Comparison of ENCODE assay signal across 8 cellular contexts in the genomic region with DNA sequence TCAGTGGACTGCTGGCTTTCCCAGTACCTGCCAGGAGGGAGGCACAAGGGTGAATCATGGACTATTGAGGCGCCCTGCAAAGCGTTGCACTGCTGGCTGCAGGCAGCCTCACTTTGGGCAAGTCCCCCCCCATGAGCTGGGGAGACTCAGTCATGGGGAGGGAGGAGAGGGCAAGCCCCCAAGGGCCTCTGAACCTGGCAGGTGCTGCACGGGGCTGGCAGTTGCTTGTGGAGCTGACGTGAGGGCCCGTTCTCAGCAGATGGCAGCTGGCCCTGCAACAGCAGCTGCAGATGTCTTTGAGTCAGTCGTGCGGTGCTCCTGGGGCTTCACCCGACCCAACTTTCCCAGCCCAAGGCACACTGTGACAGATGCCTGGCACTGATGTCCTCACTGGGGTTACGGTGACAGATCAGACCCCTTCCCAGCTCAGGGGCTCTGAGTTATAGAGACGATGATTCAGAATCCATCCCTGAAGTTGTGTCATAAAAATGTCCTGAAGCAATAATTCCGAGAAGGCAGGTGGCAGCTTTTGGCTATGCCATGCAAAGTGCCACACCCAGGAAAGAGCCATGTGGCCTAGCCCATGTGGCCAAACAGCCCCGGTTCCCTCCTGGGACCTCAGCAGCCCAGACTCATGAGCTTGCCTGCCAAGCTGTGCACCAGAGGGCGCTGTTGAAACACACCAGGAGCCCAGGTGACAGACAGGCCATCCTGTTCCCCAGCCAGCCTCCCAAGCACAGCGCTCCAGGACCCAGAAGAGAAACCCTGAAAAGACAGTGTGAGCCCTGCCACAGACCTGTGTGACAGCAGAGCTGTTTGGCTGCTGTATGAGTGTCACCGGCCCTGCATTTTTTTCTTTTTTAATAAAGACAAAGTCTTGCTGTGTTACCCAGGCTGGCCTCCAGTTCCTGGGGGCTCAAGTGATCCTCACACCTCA. TPM values are rescaled to one million over a fixed set of nuclear protein-coding genes. Genes with fewer than 3 reads are reported as not detected.
DNase-seq lines count a peak whose midpoint lies in the region; ATAC-seq, FAIRE-seq and TF ChIP-seq lines count a peak whose summit lies in the region.

No MANE protein-coding gene starts in this region.

- POLR2A ChIA-PET in HepG2 (lab: Yijun Ruan, JAX), result interaction anchor here (1.0 to 1.4 kb wide), 4 partner anchors 52 to 94 kb away, joined by 3 to 8 read pairs (median 4); a partner anchor contains a TSS

- intact Hi-C loops in HepG2 (cut with micrococcal nuclease; ENCODE audit: unreplicated experiment), result loop anchor here (1.0 kb wide), 2 partner anchors 50 to 96 kb away; no protein-coding TSS in a partner anchor

- TF ChIP-seq POLR2A in HepG2 (IDR thresholded peaks at IDR 0.05; ENCODE audit: insufficient read depth in 1 of 2, low read depth in 2 of 2, low read length in 2 of 2), result no peak

- no peak overlapping the region for H3K4me2 ChIP-seq in HepG2 (ENCODE audit: low read depth, low read length)

- FAIRE-seq in A204.1 (lab: Jason Lieb, UNC) (peak; percentile 37), GM18507 (lab: Jason Lieb, UNC) (peak; percentile 92), HepG2 (lab: Jason Lieb, UNC) (peak; percentile 66)

- peak; percentile 91 for TF ChIP-seq RAD21 in HepG2 (CRISPR knock-in tag; IDR thresholded peaks at IDR 0.05)

- no peaks in the 10 kb centered on the region for H3K27me3 ChIP-seq in HepG2 (ENCODE audit: control insufficient read depth in 1 of 2, insufficient read depth in 2 of 2, low read length in 2 of 2)

- H2AFZ ChIP-seq in HepG2 (ENCODE audit: low read length), result no peak overlapping the region

- peak; percentile 68 for ATAC-seq in HG03108 (IDR thresholded peaks at IDR 0.05; ENCODE audit: unreplicated experiment)
- ATAC-seq in HepG2, result peak; percentile 96

- CTCF ChIA-PET in HepG2 (lab: Yijun Ruan, JAX; ENCODE audit: low intra/inter-chr PET ratio, low total read pairs), result interaction anchor here (0.6 to 1.3 kb wide), 5 partner anchors 50 to 168 kb away, joined by 3 to 5 read pairs (median 4); no protein-coding TSS in a partner anchor

- H3K4me1 ChIP-seq in HepG2 (ENCODE audit: insufficient read depth, low read length), result no peaks in the 10 kb centered on the region

- WGBS in HepG2 (ENCODE audit: low lambda C conversion rate), result 83% methylated on average over 12 of the region's 15 CpGs

- no peak overlapping the region for H3K9ac ChIP-seq in HepG2 (ENCODE audit: insufficient read depth, low read depth, low read length)

- DNase-seq in GM18507 (ENCODE audit: extremely low spot score, insufficient read length, low read depth) (peak; percentile 81), NCI-H510A (lab: John Stamatoyannopoulos, UW) (peak; percentile 74), choroid plexus epithelial cell (ENCODE audit: low read depth) (peak; percentile 93), HepG2 (ENCODE audit: low spot score) (peak; percentile 81)
- DNase-seq in activated CD4-positive, alpha-beta T cell treated with anti-CD3 and anti-CD28 coated beads for 24 hours (ENCODE audit: low read depth in 2 of 2), result peak; percentile 82 to 83
- peak; percentile 78 to 85 for DNase-seq in stimulated activated CD4-positive, alpha-beta T cell treated with anti-CD3 and anti-CD28 coated beads, Interleukin-4, amount 100 ng/mL, for 4 hours

- no peak overlapping the region for H3K27ac ChIP-seq in HepG2 (ENCODE audit: extremely low read length, insufficient read depth, low read length)

- peaks cover 4% of the 10 kb centered on the region; the same call in 1 of the 2 replicates for H4K20me1 ChIP-seq in HepG2 (ENCODE audit: insufficient read depth, low read length)

- no peak for TF ChIP-seq EP300 in HepG2 (IDR thresholded peaks at IDR 0.05; ENCODE audit: low read depth in 2 of 2, low read length in 2 of 2)
- TF ChIP-seq EP300 in HepG2 (CRISPR knock-in tag; IDR thresholded peaks at IDR 0.05; ENCODE audit: borderline replicate concordance), result no peak

- H3K4me3 ChIP-seq in choroid plexus epithelial cell (ENCODE audit: low read depth, low read length), result no peak overlapping the region
- H3K4me3 ChIP-seq in HepG2 (replicated peaks in 1 of 3; ENCODE audit: insufficient read depth in 1 of 3, low read depth in 2 of 3, low read length in 3 of 3), result no peak overlapping the region

- no peaks in the 10 kb centered on the region for H3K79me2 ChIP-seq in HepG2 (ENCODE audit: insufficient read depth, low read length)

- no TSS peak for BruUV-seq in HepG2 (replicated peaks; lab: Mats Ljungman, UMichigan)

- TF ChIP-seq CTCF in choroid plexus epithelial cell (conservative IDR thresholded peaks at IDR 0.05; ENCODE audit: low read depth, low read length) (peak; percentile 95), HepG2 (CRISPR knock-in tag; IDR thresholded peaks at IDR 0.05) (peak; percentile 96)

- H3K9me3 ChIP-seq in HepG2 (ENCODE audit: low read length), result no peaks in the 10 kb centered on the region

- in situ Hi-C loops in HepG2 (cut with HindIII; ENCODE audit: extremely low pct_ligation_motif_present, low pct_unique_long_range_greater_than_20kb), result no loop called here

- peaks cover 33 to 81% of the 10 kb centered on the region in 2 experiments for H3K36me3 ChIP-seq in HepG2 (replicated peaks in 1 of 2; ENCODE audit: control insufficient read depth in 1 of 2, insufficient read depth in 2 of 2, low read length in 2 of 2)

TF ChIP-seq in HepG2, 621 proteins besides CTCF, POLR2A, EP300 and RAD21 (continues in another document):
- TF ChIP-seq GABPB1 (CRISPR knock-in tag; IDR thresholded peaks at IDR 0.05), result peak; percentile 32; the same call in 1 of the 2 replicates
- TF ChIP-seq HOXA3 (CRISPR knock-in tag; IDR thresholded peaks at IDR 0.05), result 0 out of 2 replicates have a peak, but pooled peaks have one; percentile 28
- TF ChIP-seq RFXAP (CRISPR knock-in tag; IDR thresholded peaks at IDR 0.05; ENCODE audit: borderline replicate concordance), result no peak
- TF ChIP-seq ZSCAN20 (CRISPR knock-in tag; IDR thresholded peaks at IDR 0.05; ENCODE audit: borderline replicate concordance), result no peak
- peak; percentile 56 for TF ChIP-seq SAP130 (CRISPR knock-in tag; IDR thresholded peaks at IDR 0.05; ENCODE audit: low read depth)
- TF ChIP-seq ZNF230 (CRISPR knock-in tag; IDR thresholded peaks at IDR 0.05), result no peak
- TF ChIP-seq TEAD3 (CRISPR knock-in tag; optimal IDR thresholded peaks at IDR 0.05; ENCODE audit: borderline replicate concordance), result peak; percentile 27
- TF ChIP-seq, protein P1, sequence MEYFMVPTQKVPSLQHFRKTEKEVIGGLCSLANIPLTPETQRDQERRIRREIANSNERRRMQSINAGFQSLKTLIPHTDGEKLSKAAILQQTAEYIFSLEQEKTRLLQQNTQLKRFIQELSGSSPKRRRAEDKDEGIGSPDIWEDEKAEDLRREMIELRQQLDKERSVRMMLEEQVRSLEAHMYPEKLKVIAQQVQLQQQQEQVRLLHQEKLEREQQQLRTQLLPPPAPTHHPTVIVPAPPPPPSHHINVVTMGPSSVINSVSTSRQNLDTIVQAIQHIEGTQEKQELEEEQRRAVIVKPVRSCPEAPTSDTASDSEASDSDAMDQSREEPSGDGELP (IDR thresholded peaks at IDR 0.05; ENCODE audit: borderline replicate concordance, low read depth), result peak; percentile 58; the same call in 1 of the 2 replicates
- TF ChIP-seq, protein P2, sequence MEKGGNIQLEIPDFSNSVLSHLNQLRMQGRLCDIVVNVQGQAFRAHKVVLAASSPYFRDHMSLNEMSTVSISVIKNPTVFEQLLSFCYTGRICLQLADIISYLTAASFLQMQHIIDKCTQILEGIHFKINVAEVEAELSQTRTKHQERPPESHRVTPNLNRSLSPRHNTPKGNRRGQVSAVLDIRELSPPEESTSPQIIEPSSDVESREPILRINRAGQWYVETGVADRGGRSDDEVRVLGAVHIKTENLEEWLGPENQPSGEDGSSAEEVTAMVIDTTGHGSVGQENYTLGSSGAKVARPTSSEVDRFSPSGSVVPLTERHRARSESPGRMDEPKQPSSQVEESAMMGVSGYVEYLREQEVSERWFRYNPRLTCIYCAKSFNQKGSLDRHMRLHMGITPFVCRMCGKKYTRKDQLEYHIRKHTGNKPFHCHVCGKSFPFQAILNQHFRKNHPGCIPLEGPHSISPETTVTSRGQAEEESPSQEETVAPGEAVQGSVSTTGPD (CRISPR knock-in tag; IDR thresholded peaks at IDR 0.05), result no peak
- peak; percentile 34; the same call in 1 of the 2 replicates for TF ChIP-seq ZFX (CRISPR knock-in tag; IDR thresholded peaks at IDR 0.05; ENCODE audit: low read depth)
- TF ChIP-seq ZNF883 (CRISPR knock-in tag; IDR thresholded peaks at IDR 0.05; ENCODE audit: not compliant biosample characterization), result no peak
- TF ChIP-seq NR2F6 (IDR thresholded peaks at IDR 0.05), result no peak
- peak; percentile 29; the same call in 1 of the 2 replicates for TF ChIP-seq NR2F6 (CRISPR knock-in tag; IDR thresholded peaks at IDR 0.05)

RNA-seq across cellular contexts. Expression of a gene that starts 53.6 kb away (rescaled TPM):
- total RNA-seq in HepG2 (2016; rRNA removed; fragmentation: Illumina TruSeq; extraction: Trizol), result 24.0 and 51.6 TPM in 2 replicates
- total RNA-seq in HepG2 (2016; cell fraction: cytosol; rRNA removed; fragmentation: Illumina TruSeq; extraction: Trizol; ENCODE audit: low read depth), result 18.8 and 19.8 TPM in 2 replicates
- total RNA-seq in HepG2 (2016; cell fraction: insoluble cytoplasmic fraction; rRNA removed; fragmentation: Illumina TruSeq; extraction: Trizol), result 20.6 and 54.1 TPM in 2 replicates
- total RNA-seq in HepG2 (2016; cell fraction: membrane; rRNA removed; fragmentation: Illumina TruSeq; extraction: Trizol), result 25.2 and 30.7 TPM in 2 replicates
- 55.9 and 71.2 TPM in 2 replicates for total RNA-seq in HepG2 (2016; cell fraction: nucleus; rRNA removed; fragmentation: Illumina TruSeq; extraction: Trizol)
- 92.5 and 135 TPM in 2 replicates for polyA plus RNA-seq in HepG2 (2011; rRNA removed)
- 45.7 and 58.8 TPM in 2 replicates for polyA plus RNA-seq in HepG2 (2011; cell fraction: cytosol; rRNA removed)
- 95.8 and 112 TPM in 2 replicates for polyA plus RNA-seq in HepG2 (2011; cell fraction: nucleus; rRNA removed)
- 45.0 and 107 TPM in 2 replicates for polyA plus RNA-seq in HepG2 (2012)
- polyA plus RNA-seq in HepG2 (2016; cell fraction: cytosol; fragmentation: Illumina TruSeq; extraction: Trizol; ENCODE audit: low read depth), result 3.2 and 4.4 TPM in 2 replicates
- polyA plus RNA-seq in HepG2 (2016; cell fraction: insoluble cytoplasmic fraction; fragmentation: Illumina TruSeq; extraction: Trizol; ENCODE audit: low read depth), result 11.3 and 19.1 TPM in 2 replicates
- polyA plus RNA-seq in HepG2 (2016; cell fraction: membrane; fragmentation: Illumina TruSeq; extraction: Trizol; ENCODE audit: low read depth), result 6.6 and 7.9 TPM in 2 replicates
- polyA plus RNA-seq in HepG2 (2016; cell fraction: nucleus; fragmentation: Illumina TruSeq; extraction: Trizol; ENCODE audit: insufficient read depth, low read depth), result 79.1 and 81.9 TPM in 2 replicates
- 183 and 246 TPM in 2 replicates for polyA minus RNA-seq in HepG2 (2011; rRNA and poly(A)+ RNA removed; ENCODE audit: low replicate concordance)
- 98.4 and 116 TPM in 2 replicates for polyA minus RNA-seq in HepG2 (2011; cell fraction: cytosol; rRNA and poly(A)+ RNA removed)
- 110 and 155 TPM in 2 replicates for polyA minus RNA-seq in HepG2 (2011; cell fraction: nucleus; rRNA and poly(A)+ RNA removed)
